Comparison of ENCODE assay signal across 1 cellular context in the genomic region with DNA sequence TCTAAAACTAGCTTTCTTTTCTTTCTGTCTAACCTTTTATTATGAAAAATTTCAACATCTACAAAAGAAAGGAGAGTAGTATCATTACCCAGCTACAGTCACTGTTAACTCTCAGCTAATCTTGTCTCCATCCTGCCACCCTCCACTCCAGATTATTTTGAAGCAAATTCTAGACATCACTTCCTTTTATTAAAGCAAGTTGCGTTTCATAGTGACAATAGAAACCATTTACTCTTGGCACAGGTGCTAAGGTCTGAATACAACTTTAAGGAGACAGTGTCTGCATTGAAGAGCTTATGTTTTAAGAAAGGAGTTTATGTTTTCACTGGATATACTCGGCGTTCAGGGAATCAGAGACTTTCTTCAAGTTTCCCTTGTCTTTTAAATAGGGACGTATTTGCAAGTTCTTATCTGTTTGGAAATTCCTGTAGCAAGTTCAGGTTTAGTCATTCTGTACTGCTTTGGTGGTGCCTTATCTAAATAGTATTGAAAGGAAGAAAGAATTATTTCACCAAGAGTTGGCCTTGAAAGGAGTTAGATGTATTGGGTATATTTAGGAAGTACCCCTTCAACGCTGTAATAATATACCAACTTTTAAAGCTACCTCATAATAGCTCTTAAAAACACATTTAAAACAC.
TF ChIP-seq lines count a peak whose summit lies in the region.

No MANE protein-coding gene starts in this region.

TF ChIP-seq in K562, 482 proteins besides CTCF, POLR2A, EP300 and RAD21:
- TF ChIP-seq ZNF75A (CRISPR knock-in tag; IDR thresholded peaks at IDR 0.05): no peak
- TF ChIP-seq KHSRP (IDR thresholded peaks at IDR 0.05): no peak
- TF ChIP-seq, protein P1, sequence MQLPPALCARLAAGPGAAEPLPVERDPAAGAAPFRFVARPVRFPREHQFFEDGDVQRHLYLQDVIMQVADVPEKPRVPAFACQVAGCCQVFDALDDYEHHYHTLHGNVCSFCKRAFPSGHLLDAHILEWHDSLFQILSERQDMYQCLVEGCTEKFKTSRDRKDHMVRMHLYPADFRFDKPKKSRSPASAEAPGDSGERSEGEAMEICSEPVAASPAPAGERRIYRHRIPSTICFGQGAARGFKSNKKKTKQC (CRISPR knock-in tag; IDR thresholded peaks at IDR 0.05): no peak
- TF ChIP-seq CTBP1 (IDR thresholded peaks at IDR 0.05; ENCODE audit: borderline replicate concordance): no peak
- TF ChIP-seq, protein P2, sequence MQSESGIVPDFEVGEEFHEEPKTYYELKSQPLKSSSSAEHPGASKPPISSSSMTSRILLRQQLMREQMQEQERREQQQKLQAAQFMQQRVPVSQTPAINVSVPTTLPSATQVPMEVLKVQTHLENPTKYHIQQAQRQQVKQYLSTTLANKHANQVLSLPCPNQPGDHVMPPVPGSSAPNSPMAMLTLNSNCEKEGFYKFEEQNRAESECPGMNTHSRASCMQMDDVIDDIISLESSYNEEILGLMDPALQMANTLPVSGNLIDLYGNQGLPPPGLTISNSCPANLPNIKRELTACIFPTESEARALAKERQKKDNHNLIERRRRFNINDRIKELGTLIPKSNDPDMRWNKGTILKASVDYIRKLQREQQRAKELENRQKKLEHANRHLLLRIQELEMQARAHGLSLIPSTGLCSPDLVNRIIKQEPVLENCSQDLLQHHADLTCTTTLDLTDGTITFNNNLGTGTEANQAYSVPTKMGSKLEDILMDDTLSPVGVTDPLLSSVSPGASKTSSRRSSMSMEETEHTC (IDR thresholded peaks at IDR 0.05): no peak
- TF ChIP-seq, protein P3, sequence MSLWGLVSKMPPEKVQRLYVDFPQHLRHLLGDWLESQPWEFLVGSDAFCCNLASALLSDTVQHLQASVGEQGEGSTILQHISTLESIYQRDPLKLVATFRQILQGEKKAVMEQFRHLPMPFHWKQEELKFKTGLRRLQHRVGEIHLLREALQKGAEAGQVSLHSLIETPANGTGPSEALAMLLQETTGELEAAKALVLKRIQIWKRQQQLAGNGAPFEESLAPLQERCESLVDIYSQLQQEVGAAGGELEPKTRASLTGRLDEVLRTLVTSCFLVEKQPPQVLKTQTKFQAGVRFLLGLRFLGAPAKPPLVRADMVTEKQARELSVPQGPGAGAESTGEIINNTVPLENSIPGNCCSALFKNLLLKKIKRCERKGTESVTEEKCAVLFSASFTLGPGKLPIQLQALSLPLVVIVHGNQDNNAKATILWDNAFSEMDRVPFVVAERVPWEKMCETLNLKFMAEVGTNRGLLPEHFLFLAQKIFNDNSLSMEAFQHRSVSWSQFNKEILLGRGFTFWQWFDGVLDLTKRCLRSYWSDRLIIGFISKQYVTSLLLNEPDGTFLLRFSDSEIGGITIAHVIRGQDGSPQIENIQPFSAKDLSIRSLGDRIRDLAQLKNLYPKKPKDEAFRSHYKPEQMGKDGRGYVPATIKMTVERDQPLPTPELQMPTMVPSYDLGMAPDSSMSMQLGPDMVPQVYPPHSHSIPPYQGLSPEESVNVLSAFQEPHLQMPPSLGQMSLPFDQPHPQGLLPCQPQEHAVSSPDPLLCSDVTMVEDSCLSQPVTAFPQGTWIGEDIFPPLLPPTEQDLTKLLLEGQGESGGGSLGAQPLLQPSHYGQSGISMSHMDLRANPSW (CRISPR knock-in tag; IDR thresholded peaks at IDR 0.05): no peak
- TF ChIP-seq, protein P4, sequence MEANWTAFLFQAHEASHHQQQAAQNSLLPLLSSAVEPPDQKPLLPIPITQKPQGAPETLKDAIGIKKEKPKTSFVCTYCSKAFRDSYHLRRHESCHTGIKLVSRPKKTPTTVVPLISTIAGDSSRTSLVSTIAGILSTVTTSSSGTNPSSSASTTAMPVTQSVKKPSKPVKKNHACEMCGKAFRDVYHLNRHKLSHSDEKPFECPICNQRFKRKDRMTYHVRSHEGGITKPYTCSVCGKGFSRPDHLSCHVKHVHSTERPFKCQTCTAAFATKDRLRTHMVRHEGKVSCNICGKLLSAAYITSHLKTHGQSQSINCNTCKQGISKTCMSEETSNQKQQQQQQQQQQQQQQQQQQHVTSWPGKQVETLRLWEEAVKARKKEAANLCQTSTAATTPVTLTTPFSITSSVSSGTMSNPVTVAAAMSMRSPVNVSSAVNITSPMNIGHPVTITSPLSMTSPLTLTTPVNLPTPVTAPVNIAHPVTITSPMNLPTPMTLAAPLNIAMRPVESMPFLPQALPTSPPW (CRISPR knock-in tag; IDR thresholded peaks at IDR 0.05): no peak
- TF ChIP-seq ZKSCAN3 (CRISPR knock-in tag; IDR thresholded peaks at IDR 0.05): no peak
- no peak for TF ChIP-seq ZBTB17 (CRISPR knock-in tag; IDR thresholded peaks at IDR 0.05)
- TF ChIP-seq TEAD4 (IDR thresholded peaks at IDR 0.05; ENCODE audit: low read length): no peak
- no peak for TF ChIP-seq TEAD4 (CRISPR knock-in tag; IDR thresholded peaks at IDR 0.05; ENCODE audit: borderline replicate concordance)
- no peak for TF ChIP-seq CHD2 (IDR thresholded peaks at IDR 0.05; ENCODE audit: low read depth, low read length)
- TF ChIP-seq ZNF583 (CRISPR knock-in tag; IDR thresholded peaks at IDR 0.05): no peak
- no peak for TF ChIP-seq CREBBP (IDR thresholded peaks at IDR 0.05; ENCODE audit: low read depth, low read length)
- TF ChIP-seq ZNF436 (CRISPR knock-in tag; IDR thresholded peaks at IDR 0.05): no peak
